ENCODE assay signal across 29 cellular contexts in genomic region chrX:31331928-31332327, GRCh38.
DNase-seq lines count a peak whose midpoint lies in the region; ATAC-seq and TF ChIP-seq lines count a peak whose summit lies in the region.
"Had no signal": no experiment of that assay in that cellular context is flagged by ENCODE, and none has a peak within 500 bp of the region (broad histone marks: within the 10 kb centered on the region; RNA-seq: fewer than 3 reads in every experiment).

No MANE protein-coding gene starts in this region.

- H3K4me2 ChIP-seq in hepatocyte: no peak overlapping the region
- H3K4me2 ChIP-seq: neural progenitor cell had no signal

- no peaks in the 10 kb centered on the region for H3K9me3 ChIP-seq in BE2C
- no peaks in the 10 kb centered on the region for H3K9me3 ChIP-seq in hepatocyte (ENCODE audit: low read depth)
- H3K9me3 ChIP-seq: esophagus muscularis mucosa, right lobe of liver, thoracic aorta had no signal

- no peaks in the 10 kb centered on the region for H3K9me2 ChIP-seq in hepatocyte (replicated peaks; ENCODE audit: insufficient read depth)

- H3K36me3 ChIP-seq in ACC112 (ENCODE audit: insufficient read depth, low read length) (no peaks in the 10 kb centered on the region), BE2C (no peaks in the 10 kb centered on the region), hepatocyte (replicated peaks; ENCODE audit: insufficient read depth, low read depth) (no peaks in the 10 kb centered on the region)
- H3K36me3 ChIP-seq: esophagus muscularis mucosa, neural progenitor cell, right lobe of liver, thoracic aorta had no signal

- TF ChIP-seq CTCF in BE2C (IDR thresholded peaks at IDR 0.05; ENCODE audit: low read depth, low read length) (no peak), hepatocyte (IDR thresholded peaks at IDR 0.05; ENCODE audit: poor library complexity) (no peak), foreskin fibroblast (IDR thresholded peaks at IDR 0.05; ENCODE audit: low read depth, low read length) (no peak)

- H3K79me2 ChIP-seq in ACC112 (ENCODE audit: control insufficient read depth, insufficient read depth, low read length, unreplicated experiment): no peaks in the 10 kb centered on the region
- H3K79me2 ChIP-seq in hepatocyte: no peaks in the 10 kb centered on the region

- WGBS in hepatocyte (ENCODE audit: low lambda C conversion rate, missing lambda C conversion rate): 60% methylated on average over 5 of the region's 5 CpGs

- H4K20me1 ChIP-seq in hepatocyte (ENCODE audit: insufficient read depth, poor library complexity, severe bottlenecking): no peaks in the 10 kb centered on the region

- no peaks in the 10 kb centered on the region for H3K27me3 ChIP-seq in ACC112 (ENCODE audit: insufficient read depth, low read length)
- no peaks in the 10 kb centered on the region for H3K27me3 ChIP-seq in BE2C
- no peaks in the 10 kb centered on the region for H3K27me3 ChIP-seq in hepatocyte
- H3K27me3 ChIP-seq: esophagus muscularis mucosa, neural progenitor cell, right lobe of liver had no signal

- no peak overlapping the region for H3K4me3 ChIP-seq in ACC112 (ENCODE audit: low read depth, low read length)
- H3K4me3 ChIP-seq in BE2C (ENCODE audit: low read depth, low read length): no peak overlapping the region
- no peak overlapping the region for H3K4me3 ChIP-seq in hepatocyte
- no peak overlapping the region for H3K4me3 ChIP-seq in foreskin fibroblast (ENCODE audit: low read depth in 1 of 2, low read length in 2 of 2)
- H3K4me3 ChIP-seq: esophagus muscularis mucosa, GM23248, neural progenitor cell, right lobe of liver, SK-N-MC, thoracic aorta had no signal

- H3K4me1 ChIP-seq in ACC112 (ENCODE audit: control insufficient read depth, insufficient read depth, low read length, unreplicated experiment) (peaks cover 15% of the 10 kb centered on the region), BE2C (peaks cover 3% of the 10 kb centered on the region; the same call in 1 of the 2 replicates), hepatocyte (ENCODE audit: insufficient read depth) (no peaks in the 10 kb centered on the region)
- H3K4me1 ChIP-seq: neural progenitor cell had no signal

- ATAC-seq in GM21825 (IDR thresholded peaks at IDR 0.05; ENCODE audit: unreplicated experiment): no peak
- ATAC-seq: activated T-cell treated with anti-CD3 and anti-CD28 coated beads, Interleukin-2, amount 50 U/mL, for 4 hours; stimulated activated naive CD8-positive, alpha-beta T cell treated with anti-CD3 and anti-CD28 coated beads, Interleukin-15, amount 100 ng/mL, for 72 hours had no signal

- peak; percentile 15 for DNase-seq in BE2C
- peak; percentile 46 for DNase-seq in amniotic epithelial cell (ENCODE audit: low read depth)
- DNase-seq in hepatocyte (ENCODE audit: low spot score): peak; percentile 26
- DNase-seq in activated gamma-delta T cell treated with Interleukin-2 at 50 U/mL for 16 hours: no peak
- DNase-seq in NCI-H1092 (lab: John Stamatoyannopoulos, UW): no peak
- no peak for DNase-seq in foreskin fibroblast
- DNase-seq: activated B cell treated with CpG ODN at 0.5 μM for 24 hours; activated T-cell treated with anti-CD3 and anti-CD28 coated beads, Interleukin-2, amount 50 U/mL, for 4 hours; C1 segment of cervical spinal cord; DMS153; foreskin melanocyte; GM23248; HFFc6; left cardiac atrium; mesendoderm; NCI-H1105 treated with DMSO at 0.1 percent for 48 hours; NCI-H2029; NCI-H526 treated with DMSO at 0.1 percent for 48 hours; posterior cingulate gyrus; right lobe of liver; stimulated activated CD4-positive, alpha-beta T cell treated with anti-CD3 and anti-CD28 coated beads, Interleukin-12 subunit alpha, Interleukin-12 subunit beta, amount 100 ng/mL, for 4 hours; stimulated activated CD4-positive, alpha-beta T cell treated with anti-CD3 and anti-CD28 coated beads, Interleukin-2, amount 100 ng/mL, for 48 hours; stimulated activated naive CD8-positive, alpha-beta T cell treated with anti-CD3 and anti-CD28 coated beads, Interleukin-15, amount 100 ng/mL, for 72 hours had no signal

- H2AFZ ChIP-seq in ACC112 (ENCODE audit: low read length, unreplicated experiment) (peak overlapping the region; percentile 4), hepatocyte (no peak overlapping the region)
- H2AFZ ChIP-seq: GM23248, neural progenitor cell had no signal

- H3K27ac ChIP-seq in ACC112 (ENCODE audit: low read depth, low read length) (no peak overlapping the region), hepatocyte (peak overlapping the region; percentile 47)
- H3K27ac ChIP-seq: esophagus muscularis mucosa, GM23248, neural progenitor cell, right lobe of liver, SK-N-MC, thoracic aorta had no signal

Comparison
In these comparisons a context has a peak if more than half of its experiments do, and no peak if none do; other contexts are left out.
1. DNase-seq: peak in BE2C (single experiment), amniotic epithelial cell (single experiment) and hepatocyte (single experiment); none in activated gamma-delta T cell treated with Interleukin-2 at 50 U/mL for 16 hours (single experiment), NCI-H1092 (single experiment) and foreskin fibroblast (0 of 2).